In the genomic region with DNA sequence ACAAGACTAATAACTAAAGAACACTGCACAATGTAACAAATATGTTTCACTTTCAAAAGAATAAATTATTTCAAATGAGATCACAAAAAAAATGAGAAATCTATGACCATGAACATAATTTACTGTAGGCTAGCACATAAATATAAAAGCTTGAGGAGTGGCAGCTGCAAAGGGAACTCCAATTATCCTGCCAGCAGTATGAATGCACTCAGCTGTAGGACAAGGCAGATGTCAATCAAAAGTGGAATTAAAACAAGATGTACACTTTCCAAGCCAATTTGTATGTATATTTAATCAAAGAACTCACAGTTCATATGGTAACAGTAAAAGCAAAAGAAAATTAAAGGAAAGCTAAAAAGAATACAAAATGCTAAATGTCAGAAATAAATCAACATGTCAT, we compare ENCODE assay signal across 24 cellular contexts.
"Had no signal": no experiment of that assay in that cellular context is flagged by ENCODE, and none has a peak within 500 bp of the region (broad histone marks: within the 10 kb centered on the region; RNA-seq: fewer than 3 reads in every experiment).

No MANE protein-coding gene starts in this region.

- H3K27ac Mint-ChIP-seq: T-cell had no signal

- ATAC-seq: HepG2, Panc1, PC-3, T-cell had no signal

- H3K36me3 ChIP-seq: MG63 had no signal

- H3K4me1 Mint-ChIP-seq: T-cell had no signal

- H3K27me3 Mint-ChIP-seq: T-cell had no signal

- H3K4me3 Mint-ChIP-seq: T-cell had no signal

- DNase-seq: IMR-90; Karpas-422; KG1; MG63; NCI-H1092; NCI-H1105 treated with DMSO at 0.1 percent for 48 hours; NCI-H1417 treated with DMSO at 0.1 percent for 48 hours; NCI-H146; NCI-H1694 treated with DMSO at 0.1 percent for 48 hours; NCI-H1930; NCI-H2081; NCI-H2227 treated with DMSO at 0.1 percent for 48 hours; NCI-H524; NCI-H69; NCI-H774; NK-92 treated with Interleukin-12 subunit alpha and Interleukin-12 subunit beta, amount 100 ng/mL, for 24 hours; PC-3; SHP77; SK-N-SH; SW 1271; T-cell had no signal

- H3K9me3 ChIP-seq: MG63, SK-N-SH had no signal

- H3K27me3 ChIP-seq: MG63 had no signal

- FAIRE-seq: HepG2 had no signal

- H3K27ac ChIP-seq: RWPE1 had no signal

- H3K36me3 Mint-ChIP-seq: T-cell had no signal

- H3K4me3 ChIP-seq: MG63 had no signal
